Comparison of ENCODE assay signal across 28 cellular contexts in genomic region chr16:16013812-16014211, GRCh38.
DNase-seq lines count a peak whose midpoint lies in the region; ATAC-seq, FAIRE-seq and TF ChIP-seq lines count a peak whose summit lies in the region.
"Had no signal": no experiment of that assay in that cellular context is flagged by ENCODE, and none has a peak within 500 bp of the region (broad histone marks: within the 10 kb centered on the region; RNA-seq: fewer than 3 reads in every experiment).

No MANE protein-coding gene starts in this region.

- no peak for DNase-seq in T-helper 1 cell
- DNase-seq in A549 (ENCODE audit: low read depth in 1 of 2, low spot score in 1 of 2) = no peak
- DNase-seq in WTC11 (ENCODE audit: low spot score) = no peak
- DNase-seq in osteocyte (ENCODE audit: extremely low spot score, unreplicated experiment) = no peak
- no peak for DNase-seq in activated gamma-delta T cell (lab: John Stamatoyannopoulos, UW)
- DNase-seq: activated effector memory CD4-positive, alpha-beta T cell treated with Interleukin-2 at 50 U/mL for 16 hours; AML-193; brain microvascular endothelial cell; DMS79; effector memory CD4-positive, alpha-beta T cell; foreskin melanocyte; GF-D8; immature natural killer cell; left lung; NCI-H510A; retina; SHP77 treated with DMSO at 0.1 percent for 48 hours; stimulated activated CD4-positive, alpha-beta T cell treated with anti-CD3 and anti-CD28 coated beads, Interleukin-4, amount 100 ng/mL, for 1 hour; stimulated activated naive CD4-positive, alpha-beta T cell treated with Interleukin-2 at 50 U/mL for 16 hours; upper lobe of right lung had no signal

- TF ChIP-seq POLR2A in A549 (IDR thresholded peaks at IDR 0.05; ENCODE audit: low read length) (no peak), GM18505 (IDR thresholded peaks at IDR 0.05; ENCODE audit: borderline replicate concordance, extremely low read depth, insufficient read depth, insufficient read length) (no peak)

- peaks cover 67% of the 10 kb centered on the region for H3K4me1 ChIP-seq in A549

- peaks cover 17% of the 10 kb centered on the region for H3K4me1 Mint-ChIP-seq in T-helper 1 cell treated with Interleukin-12 subunit alpha and Interleukin-12 subunit beta and Interleukin-4 antibody, amounts not matched to agents 30 μg/mL and 1 μg/mL, for 36 hours (ENCODE audit: low read depth)
- H3K4me1 Mint-ChIP-seq in WTC11 (no peaks in the 10 kb centered on the region), osteocyte (ENCODE audit: unreplicated experiment) (peaks cover 62% of the 10 kb centered on the region)

- no peak for ATAC-seq in A549
- no peak for ATAC-seq in WTC11
- no peak for ATAC-seq in GM18505 (IDR thresholded peaks at IDR 0.05; ENCODE audit: unreplicated experiment)
- ATAC-seq in GM19467 (IDR thresholded peaks at IDR 0.05; ENCODE audit: unreplicated experiment) = no peak
- ATAC-seq: esophagus mucosa had no signal

- no peak overlapping the region for H3K4me3 Mint-ChIP-seq in T-helper 1 cell treated with Interleukin-12 subunit alpha and Interleukin-12 subunit beta and Interleukin-4 antibody, amounts not matched to agents 30 μg/mL and 1 μg/mL, for 36 hours
- no peak overlapping the region for H3K4me3 Mint-ChIP-seq in WTC11
- H3K4me3 Mint-ChIP-seq in osteocyte (ENCODE audit: unreplicated experiment) = no peak overlapping the region
- H3K4me3 Mint-ChIP-seq: immature natural killer cell had no signal

- H3K4me3 ChIP-seq in A549 = no peak overlapping the region
- H3K4me3 ChIP-seq: hepatocyte, left lung, upper lobe of right lung had no signal

- CTCF ChIA-PET in A549 (lab: Yijun Ruan, JAX) = interaction anchor here (1.0 to 1.8 kb wide), 3 partner anchors 9 to 138 kb away, joined by 3 to 4 read pairs (median 4); no protein-coding TSS in a partner anchor
- CTCF ChIA-PET in WTC11 (lab: Charles Lee) = no interaction called here

- TF ChIP-seq EP300 in A549 (IDR thresholded peaks at IDR 0.05) = no peak

- H3K36me3 Mint-ChIP-seq in T-helper 1 cell treated with Interleukin-12 subunit alpha and Interleukin-12 subunit beta and Interleukin-4 antibody, amounts not matched to agents 30 μg/mL and 1 μg/mL, for 36 hours (ENCODE audit: low read depth) = peaks cover 50% of the 10 kb centered on the region
- H3K36me3 Mint-ChIP-seq in WTC11 (peaks cover 53% of the 10 kb centered on the region), osteocyte (ENCODE audit: unreplicated experiment) (peaks cover 67% of the 10 kb centered on the region)

- no peak overlapping the region for H3K4me2 ChIP-seq in A549
- H3K4me2 ChIP-seq: hepatocyte, KMS-11 had no signal

- peak overlapping the region; percentile 41 for H3K27ac Mint-ChIP-seq in T-helper 1 cell treated with Interleukin-12 subunit alpha and Interleukin-12 subunit beta and Interleukin-4 antibody, amounts not matched to agents 30 μg/mL and 1 μg/mL, for 36 hours
- H3K27ac Mint-ChIP-seq in WTC11 (peak overlapping the region; percentile 32), osteocyte (ENCODE audit: unreplicated experiment) (peak overlapping the region; percentile 45)

- TF ChIP-seq RAD21 in A549 (conservative IDR thresholded peaks at IDR 0.05 in 1 of 2, IDR thresholded peaks at IDR 0.05 in 1 of 2) = no peak

- FAIRE-seq in A549 (lab: Jason Lieb, UNC) = no peak
- FAIRE-seq: H1 had no signal

- no peaks in the 10 kb centered on the region for H3K9me3 Mint-ChIP-seq in T-helper 1 cell treated with Interleukin-12 subunit alpha and Interleukin-12 subunit beta and Interleukin-4 antibody, amounts not matched to agents 30 μg/mL and 1 μg/mL, for 36 hours
- H3K9me3 Mint-ChIP-seq in WTC11 (no peaks in the 10 kb centered on the region), osteocyte (ENCODE audit: unreplicated experiment) (no peaks in the 10 kb centered on the region)
- H3K9me3 Mint-ChIP-seq: immature natural killer cell had no signal

- no peaks in the 10 kb centered on the region for H3K27me3 Mint-ChIP-seq in T-helper 1 cell treated with Interleukin-12 subunit alpha and Interleukin-12 subunit beta and Interleukin-4 antibody, amounts not matched to agents 30 μg/mL and 1 μg/mL, for 36 hours (ENCODE audit: low read depth)
- no peaks in the 10 kb centered on the region for H3K27me3 Mint-ChIP-seq in WTC11 (ENCODE audit: low read depth)
- no peaks in the 10 kb centered on the region for H3K27me3 Mint-ChIP-seq in osteocyte (ENCODE audit: unreplicated experiment)

- H3K9me3 ChIP-seq in A549 = no peaks in the 10 kb centered on the region
- H3K9me3 ChIP-seq: left lung, upper lobe of right lung had no signal

- POLR2A ChIA-PET in A549 (lab: Yijun Ruan, JAX) = interaction anchor here (1.3 kb wide), 1 partner anchor 9 kb away, joined by 3 read pairs; no protein-coding TSS in a partner anchor
- POLR2A ChIA-PET in WTC11 (lab: Charles Lee) = no interaction called here

- TF ChIP-seq CTCF in A549 (IDR thresholded peaks at IDR 0.05) (no peak), WTC11 (IDR thresholded peaks at IDR 0.05) (no peak), osteocyte (IDR thresholded peaks at IDR 0.05) (no peak)

- 93% methylated on average over 6 of the region's 6 CpGs for WGBS in A549 (ENCODE audit: missing lambda C conversion rate)

- peak overlapping the region; percentile 95 to 97 for H3K27ac ChIP-seq in A549
- H3K27ac ChIP-seq: 22Rv1, brain microvascular endothelial cell, hepatocyte, KMS-11, upper lobe of right lung had no signal

TF ChIP-seq in A549, 52 proteins besides CTCF, POLR2A, EP300 and RAD21:
- TF ChIP-seq RNF2 (IDR thresholded peaks at IDR 0.05; ENCODE audit: borderline replicate concordance, low read depth) (no peak), E2F6 (IDR thresholded peaks at IDR 0.05; ENCODE audit: borderline replicate concordance, low read depth) (no peak), HOXB13 (CRISPR knock-in tag; IDR thresholded peaks at IDR 0.05; ENCODE audit: low read depth) (no peak), ZC3H11A (IDR thresholded peaks at IDR 0.05) (no peak), NFE2L2 (conservative IDR thresholded peaks at IDR 0.05; ENCODE audit: low read length) (no peak), MAFK (IDR thresholded peaks at IDR 0.05; ENCODE audit: partially characterized antibody) (no peak), BCL3 (IDR thresholded peaks at IDR 0.05) (no peak)

TF ChIP-seq in WTC11, 78 proteins besides CTCF, POLR2A, EP300 and RAD21:
- no peak for TF ChIP-seq ZNF396 (CRISPR knock-in tag; IDR thresholded peaks at IDR 0.05; ENCODE audit: borderline replicate concordance)
- TF ChIP-seq NFE2L1 (CRISPR knock-in tag; IDR thresholded peaks at IDR 0.05) = no peak
- no peak for TF ChIP-seq FOXK1 (CRISPR knock-in tag; IDR thresholded peaks at IDR 0.05)
- TF ChIP-seq IRF2 (CRISPR knock-in tag; IDR thresholded peaks at IDR 0.05; ENCODE audit: borderline replicate concordance, low read depth) = no peak
- TF ChIP-seq ZNF671 (CRISPR knock-in tag; IDR thresholded peaks at IDR 0.05) = no peak
- no peak for TF ChIP-seq MYBL2 (CRISPR knock-in tag; IDR thresholded peaks at IDR 0.05)
- TF ChIP-seq TP53 (CRISPR knock-in tag; IDR thresholded peaks at IDR 0.05) = no peak
- no peak for TF ChIP-seq CREB1 (CRISPR knock-in tag; IDR thresholded peaks at IDR 0.05)
- no peak for TF ChIP-seq ESRRA (CRISPR knock-in tag; IDR thresholded peaks at IDR 0.05; ENCODE audit: borderline replicate concordance)
- no peak for TF ChIP-seq MXD4 (CRISPR knock-in tag; IDR thresholded peaks at IDR 0.05; ENCODE audit: borderline replicate concordance)
- TF ChIP-seq ERG (CRISPR knock-in tag; IDR thresholded peaks at IDR 0.05) = no peak
- TF ChIP-seq ZNF121 (CRISPR knock-in tag; IDR thresholded peaks at IDR 0.05) = no peak
- no peak for TF ChIP-seq E2F4 (CRISPR knock-in tag; IDR thresholded peaks at IDR 0.05; ENCODE audit: borderline replicate concordance, low read depth)
- TF ChIP-seq AR (CRISPR knock-in tag; IDR thresholded peaks at IDR 0.05) = no peak
